8 cellular contexts compared by ENCODE assay signal in the genomic region with DNA sequence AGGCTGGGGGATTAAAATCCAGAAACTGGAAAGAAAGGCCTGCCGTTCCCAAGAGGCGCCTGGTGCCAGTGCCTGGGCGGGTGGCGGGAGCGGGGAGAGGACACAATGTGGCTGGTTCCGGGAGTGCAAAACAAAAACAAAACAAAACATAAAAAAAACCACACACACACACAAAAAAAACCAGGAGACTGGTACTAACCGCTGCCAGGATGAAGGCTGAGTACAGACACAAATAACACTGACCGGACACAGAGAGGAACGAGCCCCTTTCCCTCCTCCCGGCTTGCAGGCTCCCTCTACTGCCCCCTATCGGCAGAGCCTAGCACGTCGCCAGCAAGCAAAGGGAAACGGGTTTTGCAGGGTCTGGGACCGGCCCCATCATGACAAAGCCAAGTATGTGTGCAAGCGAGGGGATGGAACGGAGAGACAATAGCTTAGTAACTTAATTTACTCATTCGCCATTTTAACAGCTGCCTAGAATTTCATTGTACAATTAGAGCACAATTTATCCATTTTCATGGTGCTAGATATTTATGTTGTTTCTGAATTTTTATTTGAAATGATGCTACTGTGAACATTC. TPM values are rescaled to one million over a fixed set of nuclear protein-coding genes. Genes with fewer than 3 reads are reported as not detected.
DNase-seq lines count a peak whose midpoint lies in the region; ATAC-seq, FAIRE-seq and TF ChIP-seq lines count a peak whose summit lies in the region.

No MANE protein-coding gene starts in this region.

- TF ChIP-seq POLR2A in stomach (IDR thresholded peaks at IDR 0.05), result no peak

- no peaks in the 10 kb centered on the region for H3K36me3 Mint-ChIP-seq in IgD-negative memory B cell
- no peaks in the 10 kb centered on the region for H3K36me3 Mint-ChIP-seq in neural progenitor cell

- H3K9me3 ChIP-seq in RWPE2 (ENCODE audit: severe bottlenecking) (no peaks in the 10 kb centered on the region), neural progenitor cell (ENCODE audit: low read depth) (no peaks in the 10 kb centered on the region), stomach (no peaks in the 10 kb centered on the region)

- H3K27ac ChIP-seq in RWPE2 (ENCODE audit: poor library complexity, severe bottlenecking) (no peak overlapping the region), neural progenitor cell (no peak overlapping the region), stomach (peak overlapping the region; percentile 28 to 77 (median 70))

- peak overlapping the region; percentile 70 for H3K4me2 ChIP-seq in neural progenitor cell

- TF ChIP-seq CTCF in RWPE2 (IDR thresholded peaks at IDR 0.05; ENCODE audit: poor library complexity, severe bottlenecking) (peak; percentile 87), neural progenitor cell (IDR thresholded peaks at IDR 0.05) (peak; percentile 98), stomach (IDR thresholded peaks at IDR 0.05) (peak in 6 of 7 experiments; percentile 58 to 96 (median 95))

- peak overlapping the region; percentile 92 for H2AFZ ChIP-seq in neural progenitor cell (replicated peaks)

- peak overlapping the region in 2 of 3 donors; percentile 46 to 82 for H3K27ac Mint-ChIP-seq in IgD-negative memory B cell
- no peak overlapping the region for H3K27ac Mint-ChIP-seq in neural progenitor cell

- FAIRE-seq in frontal cortex (lab: Jason Lieb, UNC), result peak; percentile 48

- H3K4me3 Mint-ChIP-seq in IgD-negative memory B cell (peak overlapping the region; percentile 73 to 97 (median 90)), neural progenitor cell (peak overlapping the region; percentile 79)

- H3K4me3 ChIP-seq in RWPE2 (ENCODE audit: severe bottlenecking) (peak overlapping the region; percentile 3), neural progenitor cell (peak overlapping the region; percentile 41), stomach (peak overlapping the region; percentile 31 to 37 (median 35))

- peak; percentile 80 for ATAC-seq in GM21367 (IDR thresholded peaks at IDR 0.05; ENCODE audit: unreplicated experiment)
- peak; percentile 66; the same call in 2 of the 3 replicates for ATAC-seq in RWPE2 (ENCODE audit: low read depth)

- no peaks in the 10 kb centered on the region for H3K4me1 ChIP-seq in RWPE2 (ENCODE audit: insufficient read depth, poor library complexity, severe bottlenecking)
- no peaks in the 10 kb centered on the region for H3K4me1 ChIP-seq in neural progenitor cell
- peaks cover 0 to 24% (median 11%) of the 10 kb centered on the region in 4 donors for H3K4me1 ChIP-seq in stomach

- in situ Hi-C loops in Caki2 (cut with HindIII; ENCODE audit: low pct_unique_long_range_greater_than_20kb, low sequenced_read_pairs), result no loop called here

- no peak for TF ChIP-seq EP300 in stomach (IDR thresholded peaks at IDR 0.05)

- H3K4me1 Mint-ChIP-seq in IgD-negative memory B cell (peaks cover 7 to 14% (median 9%) of the 10 kb centered on the region in 3 donors), neural progenitor cell (peaks cover 6% of the 10 kb centered on the region)

- H3K9me3 Mint-ChIP-seq in IgD-negative memory B cell (no peaks in the 10 kb centered on the region), neural progenitor cell (no peaks in the 10 kb centered on the region)

- no peaks in the 10 kb centered on the region for H3K36me3 ChIP-seq in RWPE2 (ENCODE audit: low read depth)
- H3K36me3 ChIP-seq in neural progenitor cell, result no peaks in the 10 kb centered on the region
- no peaks in the 10 kb centered on the region for H3K36me3 ChIP-seq in stomach

- H3K27me3 Mint-ChIP-seq in IgD-negative memory B cell, result peaks cover 4% of the 10 kb centered on the region
- H3K27me3 Mint-ChIP-seq in neural progenitor cell (ENCODE audit: insufficient read depth, low read depth), result peaks cover 4% of the 10 kb centered on the region

- WGBS in stomach, 5 donors, result 2 to 8% (median 2%) methylated on average over 18 of the region's 18 CpGs

- H3K9ac ChIP-seq in neural progenitor cell, result no peak overlapping the region

- H3K27me3 ChIP-seq in RWPE2 (ENCODE audit: insufficient read depth, poor library complexity, severe bottlenecking), result no peaks in the 10 kb centered on the region
- no peaks in the 10 kb centered on the region for H3K27me3 ChIP-seq in neural progenitor cell
- no peaks in the 10 kb centered on the region for H3K27me3 ChIP-seq in stomach

- intact Hi-C loops in stomach (cut with DNase I; ENCODE audit: low total_unique reads), result loop anchor here (10.0 kb wide), 2 partner anchors 182 to 532 kb away; no protein-coding TSS in a partner anchor

- peaks cover 5% of the 10 kb centered on the region for H3F3A ChIP-seq in neural progenitor cell (ENCODE audit: low read depth)

- DNase-seq in Caki2 (ENCODE audit: low read depth), result peak; percentile 22
- peak; percentile 62 for DNase-seq in RWPE2 (ENCODE audit: low spot score)
- DNase-seq in activated effector memory CD4-positive, alpha-beta T cell treated with Interleukin-2 at 50 U/mL for 16 hours, result peak; percentile 61
- DNase-seq in frontal cortex (ENCODE audit: low spot score in 2 of 2), result peak; percentile 47 to 67
- DNase-seq in neural progenitor cell (ENCODE audit: low spot score), result peak; percentile 92
- DNase-seq in stomach, result peak; percentile 89

- no peaks in the 10 kb centered on the region for H3K79me2 ChIP-seq in neural progenitor cell (ENCODE audit: low read depth)

- no peaks in the 10 kb centered on the region for H4K20me1 ChIP-seq in neural progenitor cell (ENCODE audit: low read depth)

RNA-seq across cellular contexts. Expression of a gene that starts 17.9 kb away (rescaled TPM):
- total RNA-seq in Caki2 (2014; rRNA removed; shearing (Covaris generic); ENCODE audit: low replicate concordance), result 25.4 and 38.1 TPM in 2 replicates
- polyA plus RNA-seq in IgD-negative memory B cell (24.3 TPM), stomach (10 to 100 TPM; 15.5 to 24.6 (median 16.4) TPM)
- total RNA-seq in frontal cortex (121 TPM), neural progenitor cell (ENCODE audit: low replicate concordance) (105 and 175 TPM in 2 replicates), stomach (100 to 1,000 TPM in 1 of 5 donors, 10 to 100 TPM in 4; 13.9 to 329 (median 55.4) TPM)

Comparison
In these comparisons a context has a peak if more than half of its experiments do, and no peak if none do; other contexts are left out.
1. DNase-seq: peak in every context shown above with its lines; median percentile 92 in neural progenitor cell; 89 in stomach; 62 in RWPE2; 61 in activated effector memory CD4-positive, alpha-beta T cell treated with Interleukin-2 at 50 U/mL for 16 hours; 57 in frontal cortex; 22 in Caki2.
2. H3K27ac ChIP-seq: peak in stomach (5 of 5); none in RWPE2 (single experiment) and neural progenitor cell (single experiment).
3. Peak in every context shown above with its lines, with median percentiles within 50 percentile points of each other: H3K4me3 ChIP-seq and CTCF ChIP-seq.